In the genomic region with DNA sequence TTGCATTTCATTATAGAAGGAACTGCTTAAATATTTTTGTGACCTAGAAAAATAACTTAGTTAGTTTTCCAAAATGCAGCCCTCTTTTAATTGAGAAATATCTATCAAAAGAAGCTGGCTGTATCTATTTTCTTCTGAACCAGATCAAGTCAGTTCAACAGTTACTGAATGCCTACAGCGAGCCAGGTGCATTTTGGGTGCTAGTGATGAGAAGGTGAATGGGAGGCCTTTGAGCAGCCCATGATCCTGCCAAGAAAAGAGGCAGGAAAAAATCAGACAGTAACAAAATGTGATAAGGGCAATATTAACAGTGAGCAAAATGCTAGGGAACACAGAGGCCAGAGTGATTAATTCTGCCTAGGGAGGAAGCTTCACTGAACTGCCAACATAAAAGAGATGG, we compare ENCODE assay signal across 2 cellular contexts.
TF ChIP-seq lines count a peak whose summit lies in the region.

No MANE protein-coding gene starts in this region.

TF ChIP-seq in endothelial cell of umbilical vein, 7 proteins besides CTCF, POLR2A, EP300 and RAD21 (continued from another document):
- TF ChIP-seq EZH2 (IDR thresholded peaks at IDR 0.05; ENCODE audit: borderline replicate concordance, low read depth, low read length, severe bottlenecking) (no peak), MYC (IDR thresholded peaks at IDR 0.05; ENCODE audit: low read depth, low read length) (no peak), POLR2AphosphoS5 (IDR thresholded peaks at IDR 0.05; ENCODE audit: insufficient read depth, low read depth, low read length) (no peak)
TF ChIP-seq in endothelial cell of umbilical vein: peak in this region for 0.

TF ChIP-seq in neural cell, 6 proteins besides CTCF, POLR2A, EP300 and RAD21:
- TF ChIP-seq, protein P1, sequence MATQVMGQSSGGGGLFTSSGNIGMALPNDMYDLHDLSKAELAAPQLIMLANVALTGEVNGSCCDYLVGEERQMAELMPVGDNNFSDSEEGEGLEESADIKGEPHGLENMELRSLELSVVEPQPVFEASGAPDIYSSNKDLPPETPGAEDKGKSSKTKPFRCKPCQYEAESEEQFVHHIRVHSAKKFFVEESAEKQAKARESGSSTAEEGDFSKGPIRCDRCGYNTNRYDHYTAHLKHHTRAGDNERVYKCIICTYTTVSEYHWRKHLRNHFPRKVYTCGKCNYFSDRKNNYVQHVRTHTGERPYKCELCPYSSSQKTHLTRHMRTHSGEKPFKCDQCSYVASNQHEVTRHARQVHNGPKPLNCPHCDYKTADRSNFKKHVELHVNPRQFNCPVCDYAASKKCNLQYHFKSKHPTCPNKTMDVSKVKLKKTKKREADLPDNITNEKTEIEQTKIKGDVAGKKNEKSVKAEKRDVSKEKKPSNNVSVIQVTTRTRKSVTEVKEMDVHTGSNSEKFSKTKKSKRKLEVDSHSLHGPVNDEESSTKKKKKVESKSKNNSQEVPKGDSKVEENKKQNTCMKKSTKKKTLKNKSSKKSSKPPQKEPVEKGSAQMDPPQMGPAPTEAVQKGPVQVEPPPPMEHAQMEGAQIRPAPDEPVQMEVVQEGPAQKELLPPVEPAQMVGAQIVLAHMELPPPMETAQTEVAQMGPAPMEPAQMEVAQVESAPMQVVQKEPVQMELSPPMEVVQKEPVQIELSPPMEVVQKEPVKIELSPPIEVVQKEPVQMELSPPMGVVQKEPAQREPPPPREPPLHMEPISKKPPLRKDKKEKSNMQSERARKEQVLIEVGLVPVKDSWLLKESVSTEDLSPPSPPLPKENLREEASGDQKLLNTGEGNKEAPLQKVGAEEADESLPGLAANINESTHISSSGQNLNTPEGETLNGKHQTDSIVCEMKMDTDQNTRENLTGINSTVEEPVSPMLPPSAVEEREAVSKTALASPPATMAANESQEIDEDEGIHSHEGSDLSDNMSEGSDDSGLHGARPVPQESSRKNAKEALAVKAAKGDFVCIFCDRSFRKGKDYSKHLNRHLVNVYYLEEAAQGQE (IDR thresholded peaks at IDR 0.05; ENCODE audit: borderline replicate concordance), result no peak
- no peak for TF ChIP-seq SMC3 (conservative IDR thresholded peaks at IDR 0.05; ENCODE audit: poor library complexity)
- no peak for TF ChIP-seq EZH2 (IDR thresholded peaks at IDR 0.05; ENCODE audit: borderline replicate concordance, insufficient read depth, low read length, poor library complexity, severe bottlenecking)
- TF ChIP-seq TAF1 (IDR thresholded peaks at IDR 0.05; ENCODE audit: low read depth), result no peak
- TF ChIP-seq POLR2AphosphoS5 (IDR thresholded peaks at IDR 0.05), result no peak
- no peak for TF ChIP-seq MXI1 (conservative IDR thresholded peaks at IDR 0.05; ENCODE audit: poor library complexity, severe bottlenecking)
